14 cellular contexts compared by ENCODE assay signal in the genomic region with DNA sequence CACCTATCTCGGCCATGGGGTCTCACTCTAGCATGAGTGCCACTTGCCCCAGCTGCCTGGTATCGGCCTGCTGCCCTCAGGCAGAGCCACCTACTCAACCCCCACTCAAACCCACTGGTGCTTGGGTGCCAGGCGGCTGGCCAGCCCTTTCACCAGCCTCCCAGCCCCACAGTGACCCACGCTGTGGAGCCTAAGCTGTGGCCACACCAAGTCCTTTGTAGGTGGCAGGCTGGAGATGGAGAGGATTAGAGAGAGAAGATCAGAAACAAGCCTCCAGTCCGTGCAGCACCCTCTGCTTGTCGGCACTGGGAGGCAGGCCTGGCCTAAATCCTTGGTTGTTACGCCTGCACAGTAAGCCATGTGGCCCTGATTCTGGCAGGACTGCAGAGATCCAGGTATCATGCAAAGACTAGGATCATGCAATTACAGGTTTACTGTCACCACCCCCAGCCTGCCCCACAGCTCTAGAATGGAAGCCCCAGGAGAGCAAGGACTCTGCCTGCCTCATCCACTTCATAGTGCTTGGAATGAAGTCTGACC.
"Had no signal": no experiment of that assay in that cellular context is flagged by ENCODE, and none has a peak within 500 bp of the region (broad histone marks: within the 10 kb centered on the region; RNA-seq: fewer than 3 reads in every experiment).

No MANE protein-coding gene starts in this region.

- H3K36me3 ChIP-seq: left lung, right lobe of liver, stomach, upper lobe of left lung had no signal

- H3K9me3 ChIP-seq: left lung, right lobe of liver, stomach, upper lobe of left lung had no signal

- H3K9me3 Mint-ChIP-seq: activated CD4-positive, alpha-beta T cell treated with anti-CD3 and anti-CD28 coated beads, Interleukin-2, amount 10 ng/mL, durations not matched to agents 7 days and 5 days; activated naive CD4-positive, alpha-beta T cell treated with anti-CD3 and anti-CD28 coated beads for 36 hours; activated T-cell treated with anti-CD3 and anti-CD28 coated beads, Interleukin-2, amount 50 U/mL, for 24 hours had no signal

- H3K27ac Mint-ChIP-seq: activated CD4-positive, alpha-beta T cell treated with anti-CD3 and anti-CD28 coated beads, Interleukin-2, amount 10 ng/mL, durations not matched to agents 7 days and 5 days; activated CD8-positive, alpha-beta T cell treated with anti-CD3 and anti-CD28 coated beads, Interleukin-2, amount 10 ng/mL, durations not matched to agents 7 days and 5 days; activated naive CD4-positive, alpha-beta T cell treated with anti-CD3 and anti-CD28 coated beads for 36 hours; activated T-cell treated with anti-CD3 and anti-CD28 coated beads, Interleukin-2, amount 50 U/mL, for 24 hours had no signal

- H3K27ac ChIP-seq: left lung, right lobe of liver, stomach, upper lobe of left lung had no signal

- ATAC-seq: activated CD8-positive, alpha-beta T cell treated with anti-CD3 and anti-CD28 coated beads, Interleukin-2, amount 10 ng/mL, durations not matched to agents 7 days and 5 days; left lung had no signal

- H3K4me1 Mint-ChIP-seq: activated CD4-positive, alpha-beta T cell treated with anti-CD3 and anti-CD28 coated beads, Interleukin-2, amount 10 ng/mL, durations not matched to agents 7 days and 5 days had no signal

- H3K4me3 Mint-ChIP-seq: activated CD4-positive, alpha-beta T cell treated with anti-CD3 and anti-CD28 coated beads, Interleukin-2, amount 10 ng/mL, durations not matched to agents 7 days and 5 days; activated CD8-positive, alpha-beta T cell treated with anti-CD3 and anti-CD28 coated beads, Interleukin-2, amount 10 ng/mL, durations not matched to agents 7 days and 5 days; activated naive CD4-positive, alpha-beta T cell treated with anti-CD3 and anti-CD28 coated beads for 36 hours; activated T-cell treated with anti-CD3 and anti-CD28 coated beads, Interleukin-2, amount 50 U/mL, for 24 hours had no signal

- H3K4me1 ChIP-seq: left lung, right lobe of liver, upper lobe of left lung had no signal

- DNase-seq: activated CD4-positive, alpha-beta T cell treated with anti-CD3 and anti-CD28 coated beads, Interleukin-2, amount 10 ng/mL, durations not matched to agents 7 days and 5 days; activated CD8-positive, alpha-beta T cell treated with anti-CD3 and anti-CD28 coated beads, Interleukin-2, amount 10 ng/mL, durations not matched to agents 7 days and 5 days; activated naive CD4-positive, alpha-beta T cell treated with anti-CD3 and anti-CD28 coated beads for 36 hours; activated T-cell treated with anti-CD3 and anti-CD28 coated beads, Interleukin-2, amount 50 U/mL, for 24 hours; cerebellar nuclear complex; cortex of kidney; hypothalamus; left lung; stimulated activated CD4-positive, alpha-beta T cell treated with anti-CD3 and anti-CD28 coated beads, Interleukin-4, amount 100 ng/mL, for 1 hour; stomach; T1000 had no signal

- H3K27me3 ChIP-seq: right lobe of liver, upper lobe of left lung had no signal

- H3K4me3 ChIP-seq: left lung, right lobe of liver, smooth muscle cell, stomach, upper lobe of left lung had no signal
